ENCODE assay signal across 26 cellular contexts in genomic region chr2:99342536-99342935, GRCh38.
"Had no signal": no experiment of that assay in that cellular context is flagged by ENCODE, and none has a peak within 500 bp of the region (broad histone marks: within the 10 kb centered on the region; RNA-seq: fewer than 3 reads in every experiment).

No MANE protein-coding gene starts in this region.

- H3K27me3 Mint-ChIP-seq: activated B cell treated with CpG ODN at 0.5 μM for 24 hours; activated CD4-positive, alpha-beta T cell treated with anti-CD3 and anti-CD28 coated beads, Interleukin-2, amount 10 ng/mL, durations not matched to agents 24 days and 14 days; activated CD8-positive, alpha-beta memory T cell treated with anti-CD3 and anti-CD28 coated beads, Interleukin-2, amount 10 ng/mL, durations not matched to agents 7 days and 5 days; activated naive CD4-positive, alpha-beta T cell treated with anti-CD3 and anti-CD28 coated beads, Interleukin-2, amount 10 ng/mL, durations not matched to agents 7 days and 5 days; activated T-cell treated with anti-CD3 and anti-CD28 coated beads, Interleukin-2, amount 50 U/mL, for 24 hours; brain; central memory CD8-positive, alpha-beta T cell had no signal

- H3K4me3 Mint-ChIP-seq: activated B cell treated with CpG ODN at 0.5 μM for 24 hours; activated CD4-positive, alpha-beta T cell treated with anti-CD3 and anti-CD28 coated beads, Interleukin-2, amount 10 ng/mL, durations not matched to agents 24 days and 14 days; activated CD8-positive, alpha-beta memory T cell treated with anti-CD3 and anti-CD28 coated beads, Interleukin-2, amount 10 ng/mL, durations not matched to agents 7 days and 5 days; activated naive CD4-positive, alpha-beta T cell treated with anti-CD3 and anti-CD28 coated beads, Interleukin-2, amount 10 ng/mL, durations not matched to agents 7 days and 5 days; activated T-cell treated with anti-CD3 and anti-CD28 coated beads, Interleukin-2, amount 50 U/mL, for 24 hours; central memory CD8-positive, alpha-beta T cell had no signal

- DNase-seq: activated B cell treated with CpG ODN at 0.5 μM for 24 hours; activated CD4-positive, alpha-beta T cell treated with anti-CD3 and anti-CD28 coated beads for 1 hour; activated CD4-positive, alpha-beta T cell treated with anti-CD3 and anti-CD28 coated beads, Interleukin-2, amount 10 ng/mL, durations not matched to agents 24 days and 14 days; activated CD4-positive, alpha-beta T cell treated with anti-CD3 and anti-CD28 coated beads, Interleukin-2, amount 50 U/mL, for 48 hours; activated CD8-positive, alpha-beta memory T cell treated with anti-CD3 and anti-CD28 coated beads, Interleukin-2, amount 10 ng/mL, durations not matched to agents 7 days and 5 days; activated gamma-delta T cell treated with Interleukin-2 at 50 U/mL for 16 hours; activated naive CD4-positive, alpha-beta T cell treated with anti-CD3 and anti-CD28 coated beads, Interleukin-2, amount 10 ng/mL, durations not matched to agents 7 days and 5 days; activated T-cell treated with anti-CD3 and anti-CD28 coated beads, Interleukin-2, amount 50 U/mL, for 24 hours; amygdala; MM.1S; NCI-H1105; NCI-H1436 treated with DMSO at 0.1 percent for 48 hours; NCI-H187; NCI-H2081; NCI-H526 treated with DMSO at 0.1 percent for 48 hours; NCI-H82; OCI-M1; RPMI8226; T-helper 1 cell; T-helper 9 cell had no signal

- H3K27ac ChIP-seq: SK-N-MC had no signal

- ATAC-seq: activated CD8-positive, alpha-beta memory T cell treated with anti-CD3 and anti-CD28 coated beads, Interleukin-2, amount 10 ng/mL, durations not matched to agents 7 days and 5 days; Panc1; Right ventricle myocardium inferior had no signal

- H3K9me3 Mint-ChIP-seq: activated B cell treated with CpG ODN at 0.5 μM for 24 hours; activated CD4-positive, alpha-beta T cell treated with anti-CD3 and anti-CD28 coated beads, Interleukin-2, amount 10 ng/mL, durations not matched to agents 24 days and 14 days; activated naive CD4-positive, alpha-beta T cell treated with anti-CD3 and anti-CD28 coated beads, Interleukin-2, amount 10 ng/mL, durations not matched to agents 7 days and 5 days; activated T-cell treated with anti-CD3 and anti-CD28 coated beads, Interleukin-2, amount 50 U/mL, for 24 hours; activated T-helper 2 cell treated with anti-CD3 and anti-CD28 coated beads, Interferon-gamma antibody, Interleukin-2, Interleukin-4, amounts not matched to agents 10 μg/mL and 5 μg/mL and 100 μg/mL, durations not matched to agents 14 hours and 24 hours and 36 hours; brain; central memory CD8-positive, alpha-beta T cell had no signal

- H3K27ac Mint-ChIP-seq: activated B cell treated with CpG ODN at 0.5 μM for 24 hours; activated CD4-positive, alpha-beta T cell treated with anti-CD3 and anti-CD28 coated beads, Interleukin-2, amount 10 ng/mL, durations not matched to agents 24 days and 14 days; activated CD8-positive, alpha-beta memory T cell treated with anti-CD3 and anti-CD28 coated beads, Interleukin-2, amount 10 ng/mL, durations not matched to agents 7 days and 5 days; activated naive CD4-positive, alpha-beta T cell treated with anti-CD3 and anti-CD28 coated beads, Interleukin-2, amount 10 ng/mL, durations not matched to agents 7 days and 5 days; activated T-cell treated with anti-CD3 and anti-CD28 coated beads, Interleukin-2, amount 50 U/mL, for 24 hours; activated T-helper 2 cell treated with anti-CD3 and anti-CD28 coated beads, Interferon-gamma antibody, Interleukin-2, Interleukin-4, amounts not matched to agents 10 μg/mL and 5 μg/mL and 100 μg/mL, durations not matched to agents 14 hours and 24 hours and 36 hours had no signal
